Comparison of ENCODE assay signal across 9 cellular contexts in the genomic region with DNA sequence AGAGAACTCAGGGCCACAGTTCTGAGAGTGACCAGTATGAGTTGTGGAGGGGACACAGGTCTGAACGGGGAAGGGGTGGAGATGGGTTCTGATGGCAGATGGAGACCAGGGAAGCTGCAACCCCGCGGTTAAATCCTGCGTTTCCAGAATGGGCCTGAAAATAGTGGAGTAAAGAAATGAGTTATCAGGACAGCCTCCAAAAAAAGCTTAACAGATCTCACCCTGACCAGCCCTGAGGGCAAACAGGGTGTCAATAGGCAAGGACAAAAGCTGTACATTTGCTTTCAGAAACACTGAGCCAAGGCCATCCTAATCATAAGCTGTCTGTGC. TPM values are rescaled to one million over a fixed set of nuclear protein-coding genes. Genes with fewer than 3 reads are reported as not detected.
DNase-seq lines count a peak whose midpoint lies in the region; ATAC-seq and TF ChIP-seq lines count a peak whose summit lies in the region.
"Had no signal": no experiment of that assay in that cellular context is flagged by ENCODE, and none has a peak within 500 bp of the region (broad histone marks: within the 10 kb centered on the region; RNA-seq: fewer than 3 reads in every experiment).

No MANE protein-coding gene starts in this region.

- H3K9ac ChIP-seq in mesendoderm (ENCODE audit: low read length) = peak overlapping the region; percentile 31

- TF ChIP-seq CTCF in heart right ventricle (IDR thresholded peaks at IDR 0.05) (no peak), astrocyte of the spinal cord (IDR thresholded peaks at IDR 0.05; ENCODE audit: low read depth, low read length) (no peak), vagina (IDR thresholded peaks at IDR 0.05) (no peak)

- H3K4me2 ChIP-seq in mesendoderm (ENCODE audit: low read length) = peak overlapping the region; percentile 71

- H3K36me3 ChIP-seq in heart right ventricle = no peaks in the 10 kb centered on the region
- H3K36me3 ChIP-seq in mesendoderm (ENCODE audit: control insufficient read depth, insufficient read depth, low read length) = no peaks in the 10 kb centered on the region
- no peaks in the 10 kb centered on the region for H3K36me3 ChIP-seq in vagina

- H3K27me3 ChIP-seq in heart right ventricle = peaks cover under 1 to 76% (median 54%) of the 10 kb centered on the region in 7 donors
- peaks cover 9% of the 10 kb centered on the region for H3K27me3 ChIP-seq in mesendoderm (ENCODE audit: insufficient read depth, low read length, poor library complexity)
- H3K27me3 ChIP-seq in vagina = no peaks in the 10 kb centered on the region

- no peak overlapping the region for H3K23ac ChIP-seq in mesendoderm (ENCODE audit: low read length)

- in situ Hi-C loops in astrocyte of the spinal cord (cut with HindIII; ENCODE audit: low sequenced_read_pairs) = no loop called here

- peak in 2 of 8 donors; percentile 35 to 47 for ATAC-seq in heart right ventricle
- ATAC-seq in Right ventricle myocardium superior (ENCODE audit: poor library complexity) = no peak
- no peak for ATAC-seq in GM19467 (IDR thresholded peaks at IDR 0.05; ENCODE audit: unreplicated experiment)
- no peak for ATAC-seq in HG03432 (IDR thresholded peaks at IDR 0.05; ENCODE audit: unreplicated experiment)

- no peak overlapping the region for H3K56ac ChIP-seq in mesendoderm (ENCODE audit: low read length)

- no peak overlapping the region for H4K5ac ChIP-seq in mesendoderm (ENCODE audit: low read length)

- intact Hi-C loops in heart right ventricle (cut with DNase I) (no loop called here), Right ventricle myocardium superior (cut with DNase I) (no loop called here), vagina (cut with DNase I) (no loop called here)

- H3K18ac ChIP-seq in mesendoderm (ENCODE audit: low read length) = no peak overlapping the region

- no peaks in the 10 kb centered on the region for H3K79me1 ChIP-seq in mesendoderm (ENCODE audit: low read length)

- H3K4me1 ChIP-seq in heart right ventricle (peaks cover 0 to 15% (median 8%) of the 10 kb centered on the region in 9 donors), mesendoderm (ENCODE audit: control insufficient read depth, low read depth, low read length) (peaks cover 3% of the 10 kb centered on the region), vagina (peaks cover 15% of the 10 kb centered on the region)

- no peak overlapping the region for H2BK120ac ChIP-seq in mesendoderm (ENCODE audit: low read depth, low read length)

- H3K79me2 ChIP-seq in mesendoderm (ENCODE audit: control insufficient read depth, insufficient read depth, low read length) = no peaks in the 10 kb centered on the region

- WGBS in heart right ventricle, 2 donors = 3 to 4% methylated on average over 4 of the region's 4 CpGs
- WGBS in mesendoderm (ENCODE audit: extremely low coverage, insufficient coverage, low lambda C conversion rate) = no CpG with 5 or more reads among the region's 4 CpGs

- no peak overlapping the region for H2AK5ac ChIP-seq in mesendoderm (ENCODE audit: low read length)

- H4K8ac ChIP-seq in mesendoderm (ENCODE audit: low read depth, low read length) = no peak overlapping the region

- DNase-seq in heart right ventricle = no peak
- DNase-seq in Right ventricle myocardium superior = no peak
- no peak for DNase-seq in astrocyte of the spinal cord (ENCODE audit: low read depth, low spot score)
- DNase-seq in mesendoderm = no peak
- no peak for DNase-seq in vagina (ENCODE audit: extremely low spot score in 2 of 2)
- DNase-seq in germinal center (ENCODE audit: low spot score) = no peak

- TF ChIP-seq POLR2A in vagina (IDR thresholded peaks at IDR 0.05) = no peak

- H3K4ac ChIP-seq in mesendoderm (ENCODE audit: low read depth, low read length) = no peak overlapping the region

- H3K9me3 ChIP-seq in heart right ventricle (no peaks in the 10 kb centered on the region), vagina (no peaks in the 10 kb centered on the region)

- H2BK5ac ChIP-seq in mesendoderm (ENCODE audit: low read length) = no peak overlapping the region

- H3K27ac ChIP-seq in heart right ventricle = peak overlapping the region in 1 of 10 donors; percentile 68
- H3K27ac ChIP-seq in mesendoderm (ENCODE audit: low read depth, low read length) = no peak overlapping the region
- H3K27ac ChIP-seq in vagina = no peak overlapping the region

- H2BK15ac ChIP-seq in mesendoderm (replicated peaks; ENCODE audit: low read depth) = no peak overlapping the region

- H3K4me3 ChIP-seq in heart right ventricle = peak overlapping the region in 9 of 10 donors; percentile 47 to 61 (median 57)
- H3K4me3 ChIP-seq in astrocyte of the spinal cord (ENCODE audit: low read depth, low read length) = peak overlapping the region; percentile 50
- H3K4me3 ChIP-seq in mesendoderm (ENCODE audit: low read length) = no peak overlapping the region
- H3K4me3 ChIP-seq in vagina = peak overlapping the region; percentile 40 to 48

RNA-seq across cellular contexts. Expression of a gene that starts 0.6 kb away (rescaled TPM):
- total RNA-seq in heart right ventricle = 1 to 10 TPM in 3 of 10 donors, under 1 TPM in 7; 0.40 to 5.5 (median 0.92) TPM
- under 1 TPM; 0.52 to 0.59 TPM for polyA plus RNA-seq in heart right ventricle
- total RNA-seq in Right ventricle myocardium superior = 1.1 TPM
- 0.86 TPM for polyA plus RNA-seq in mesendoderm (2013, experiment 1 of 2)
- polyA plus RNA-seq in mesendoderm (2013, experiment 2 of 2) = 0.67 TPM
- total RNA-seq in vagina = 24.8 TPM

RNA-seq across cellular contexts. Expression of a gene that starts 48.8 kb away (rescaled TPM):
- 1 to 10 TPM in 1 of 10 donors, under 1 TPM in 6, not detected in 3; 0.07 to 1.7 (median 0.32) TPM for total RNA-seq in heart right ventricle
- under 1 TPM in 1 of 2 donors, not detected in 1; 0.01 TPM for polyA plus RNA-seq in heart right ventricle
- not detected for total RNA-seq in Right ventricle myocardium superior
- polyA plus RNA-seq in mesendoderm (2013, experiment 1 of 2) = 0.48 TPM
- polyA plus RNA-seq in mesendoderm (2013, experiment 2 of 2) = 0.64 TPM
- total RNA-seq in vagina = 3.2 TPM
- total RNA-seq: LHCN-M2 had no signal
